ENCODE assay signal across 8 cellular contexts in the genomic region with DNA sequence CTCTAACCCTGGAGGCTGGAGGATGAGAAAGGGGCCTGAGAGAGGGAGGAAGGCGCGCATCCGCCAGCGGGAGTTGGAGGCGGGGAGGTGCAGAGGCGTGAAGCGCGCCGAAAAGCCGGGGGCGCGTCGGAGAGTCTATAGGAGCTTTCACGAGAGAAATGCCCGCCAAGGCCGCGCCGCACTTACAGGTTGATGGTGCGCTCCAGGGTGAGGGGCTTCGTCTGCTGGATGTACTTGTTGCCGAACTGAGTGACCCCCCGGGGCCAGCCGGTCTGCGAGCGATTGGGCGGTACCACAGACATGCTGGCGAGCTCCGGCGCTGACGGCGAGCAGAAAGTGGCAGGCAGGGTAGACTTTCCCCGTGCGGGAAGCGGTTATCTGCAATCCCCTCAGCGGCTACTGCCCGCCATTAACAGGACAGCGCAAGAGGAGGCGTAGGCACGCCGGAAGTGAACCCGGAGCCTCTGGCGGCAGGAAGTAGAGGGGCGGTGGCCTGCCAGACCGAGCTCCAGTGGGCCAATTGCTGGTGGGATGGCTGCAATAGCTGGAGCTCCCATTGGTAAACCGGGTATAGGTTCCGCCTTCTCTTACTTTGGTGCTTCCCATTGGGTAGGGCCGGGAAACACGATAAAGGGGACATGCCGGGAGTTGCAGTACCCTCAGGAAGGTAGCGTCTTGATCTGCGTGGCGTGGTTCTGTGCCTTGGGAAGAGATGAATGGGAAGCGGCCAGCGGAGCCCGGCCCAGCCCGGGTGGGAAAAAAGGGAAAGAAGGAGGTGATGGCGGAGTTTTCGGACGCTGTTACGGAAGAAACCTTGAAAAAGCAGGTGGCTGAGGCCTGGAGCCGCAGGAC. TPM values are rescaled to one million over a fixed set of nuclear protein-coding genes. Genes with fewer than 3 reads are reported as not detected.
DNase-seq lines count a peak whose midpoint lies in the region; ATAC-seq and TF ChIP-seq lines count a peak whose summit lies in the region.

NUDT21 (minus strand) TSS at position 432 of the 852 bp plus-strand sequence; CDS start at position 302, 130 bp downstream.
OGFOD1 (plus strand) TSS at position 654 of the 852 bp plus-strand sequence; CDS start at position 713, 59 bp downstream.

- no peaks in the 10 kb centered on the region for H3K27me3 Mint-ChIP-seq in neural progenitor cell (ENCODE audit: insufficient read depth, low read depth)

- peak within 1 kb of the TSS; percentile 86 for H2AFZ ChIP-seq in neural progenitor cell (replicated peaks)

- H3K27ac ChIP-seq in foreskin keratinocyte (peak within 1 kb of the TSS; percentile 58), neural progenitor cell (peak within 1 kb of the TSS; percentile 14)

- CTCF ChIA-PET in HEK293T (lab: Yijun Ruan, JAX): no interaction called here

- peak; percentile 96 for DNase-seq in GF-D8 (lab: John Stamatoyannopoulos, UW)
- DNase-seq in HEK293T (ENCODE audit: extremely low spot score): peak; percentile 98
- DNase-seq in MV-4-11 (lab: John Stamatoyannopoulos, UW): peak; percentile 98
- peak; percentile 97 for DNase-seq in SK-MEL-5 (ENCODE audit: low read depth, low spot score)
- peak; percentile 93 for DNase-seq in activated naive CD4-positive, alpha-beta T cell treated with Interleukin-2 at 50 U/mL for 16 hours
- DNase-seq in foreskin keratinocyte: peak; percentile 95 to 97
- DNase-seq in neural progenitor cell (ENCODE audit: low spot score): peak; percentile 97
- peak; percentile 98 for DNase-seq in stromal cell of bone marrow (ENCODE audit: low read depth)

- H3K4me3 Mint-ChIP-seq in neural progenitor cell: peak within 1 kb of the TSS; percentile 99

- peak within 1 kb of the TSS; percentile 94 for H3K4me2 ChIP-seq in neural progenitor cell

- H3K4me1 ChIP-seq in foreskin keratinocyte: peaks cover 23% of the 10 kb centered on the region
- H3K4me1 ChIP-seq in neural progenitor cell: peaks cover 25% of the 10 kb centered on the region

- POLR2A ChIA-PET in HEK293T (lab: Yijun Ruan, JAX): interaction anchor here (0.6 to 1.8 kb wide), 20 partner anchors 9 to 251 kb away, joined by 3 to 10 read pairs (median 4); no protein-coding TSS in a partner anchor

- ATAC-seq in foreskin keratinocyte: peak; percentile 97

- in situ Hi-C loops in SK-MEL-5 (cut with HindIII; ENCODE audit: low pct_unique_long_range_greater_than_20kb, low sequenced_read_pairs): no loop called here

- TF ChIP-seq CTCF in foreskin keratinocyte (conservative IDR thresholded peaks at IDR 0.05) (no peak), neural progenitor cell (IDR thresholded peaks at IDR 0.05) (no peak)

- peak within 1 kb of the TSS; percentile 83 for H3K9ac ChIP-seq in neural progenitor cell

- H3K27ac Mint-ChIP-seq in neural progenitor cell: peak within 1 kb of the TSS; percentile 90

- peaks cover 80% of the 10 kb centered on the region for H3K79me2 ChIP-seq in neural progenitor cell (ENCODE audit: low read depth)

- H3F3A ChIP-seq in neural progenitor cell (ENCODE audit: low read depth): no peaks in the 10 kb centered on the region

- H3K9me3 ChIP-seq in neural progenitor cell (ENCODE audit: low read depth): no peaks in the 10 kb centered on the region

- H3K4me3 ChIP-seq in neural progenitor cell: peak within 1 kb of the TSS; percentile 80

- no peaks in the 10 kb centered on the region for H3K27me3 ChIP-seq in foreskin keratinocyte
- no peaks in the 10 kb centered on the region for H3K27me3 ChIP-seq in neural progenitor cell

- H3K4me1 Mint-ChIP-seq in neural progenitor cell: peaks cover 30% of the 10 kb centered on the region

- no peaks in the 10 kb centered on the region for H3K9me3 Mint-ChIP-seq in neural progenitor cell

- peaks cover 12% of the 10 kb centered on the region for H3K36me3 Mint-ChIP-seq in neural progenitor cell

- H4K20me1 ChIP-seq in neural progenitor cell (ENCODE audit: low read depth): peaks cover 57% of the 10 kb centered on the region

- peaks cover 18% of the 10 kb centered on the region for H3K36me3 ChIP-seq in neural progenitor cell

TF ChIP-seq in HEK293T, 16 proteins besides CTCF, POLR2A, EP300 and RAD21:
- TF ChIP-seq ARNT (IDR thresholded peaks at IDR 0.05) (no peak), CTBP1 (IDR thresholded peaks at IDR 0.05; ENCODE audit: borderline replicate concordance) (no peak), FOXM1 (IDR thresholded peaks at IDR 0.05; ENCODE audit: borderline replicate concordance) (no peak), ELF4 (IDR thresholded peaks at IDR 0.05) (peak; percentile 20), FOXK2 (IDR thresholded peaks at IDR 0.05) (no peak), FOXA1 (IDR thresholded peaks at IDR 0.05) (no peak), L3MBTL2 (conservative IDR thresholded peaks at IDR 0.05) (0 out of 2 replicates have a peak, but pooled peaks have one; percentile 26), SUZ12 (IDR thresholded peaks at IDR 0.05) (no peak), TARDBP (IDR thresholded peaks at IDR 0.05) (no peak), SP1 (IDR thresholded peaks at IDR 0.05) (no peak), NFRKB (IDR thresholded peaks at IDR 0.05) (no peak), HDGF (IDR thresholded peaks at IDR 0.05; ENCODE audit: borderline replicate concordance) (no peak), BHLHE40 (IDR thresholded peaks at IDR 0.05; ENCODE audit: borderline replicate concordance) (no peak)
- TF ChIP-seq, protein P1, sequence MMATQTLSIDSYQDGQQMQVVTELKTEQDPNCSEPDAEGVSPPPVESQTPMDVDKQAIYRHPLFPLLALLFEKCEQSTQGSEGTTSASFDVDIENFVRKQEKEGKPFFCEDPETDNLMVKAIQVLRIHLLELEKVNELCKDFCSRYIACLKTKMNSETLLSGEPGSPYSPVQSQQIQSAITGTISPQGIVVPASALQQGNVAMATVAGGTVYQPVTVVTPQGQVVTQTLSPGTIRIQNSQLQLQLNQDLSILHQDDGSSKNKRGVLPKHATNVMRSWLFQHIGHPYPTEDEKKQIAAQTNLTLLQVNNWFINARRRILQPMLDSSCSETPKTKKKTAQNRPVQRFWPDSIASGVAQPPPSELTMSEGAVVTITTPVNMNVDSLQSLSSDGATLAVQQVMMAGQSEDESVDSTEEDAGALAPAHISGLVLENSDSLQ (IDR thresholded peaks at IDR 0.05): peak; percentile 76

RNA-seq across cellular contexts. Expression of gene NUDT21, which starts in this region (rescaled TPM):
- 72.7 and 83.5 TPM in 2 replicates for total RNA-seq in SK-MEL-5 (2014; rRNA removed; shearing (Covaris generic))
- polyA plus RNA-seq in SK-MEL-5 (2015; cell fraction: cytosol; rRNA removed): 45.3 and 59.5 TPM in 2 replicates
- 29.7 and 51.0 TPM in 2 replicates for polyA plus RNA-seq in SK-MEL-5 (2015; cell fraction: nucleus; rRNA removed)
- total RNA-seq in foreskin keratinocyte: 83.8 and 90.7 TPM in 2 replicates
- polyA plus RNA-seq in foreskin keratinocyte: 64.1 and 74.2 TPM in 2 replicates
- total RNA-seq in neural progenitor cell (ENCODE audit: low replicate concordance): 165 and 256 TPM in 2 replicates

RNA-seq across cellular contexts. Expression of gene OGFOD1, which starts in this region (rescaled TPM):
- total RNA-seq in SK-MEL-5 (2014; rRNA removed; shearing (Covaris generic)): 92.6 and 95.1 TPM in 2 replicates
- polyA plus RNA-seq in SK-MEL-5 (2015; cell fraction: cytosol; rRNA removed): 48.7 and 93.1 TPM in 2 replicates
- 32.1 and 40.4 TPM in 2 replicates for polyA plus RNA-seq in SK-MEL-5 (2015; cell fraction: nucleus; rRNA removed)
- total RNA-seq in foreskin keratinocyte: 68.1 and 70.0 TPM in 2 replicates
- polyA plus RNA-seq in foreskin keratinocyte: 29.7 and 34.0 TPM in 2 replicates
- total RNA-seq in neural progenitor cell (ENCODE audit: low replicate concordance): 65.8 and 73.4 TPM in 2 replicates

Comparison
In these comparisons a context has a peak if more than half of its experiments do, and no peak if none do; other contexts are left out.
1. Peak in every context shown above with its lines: DNase-seq, ATAC-seq, H3K4me3 ChIP-seq and H3K27ac ChIP-seq.